In the genomic region with DNA sequence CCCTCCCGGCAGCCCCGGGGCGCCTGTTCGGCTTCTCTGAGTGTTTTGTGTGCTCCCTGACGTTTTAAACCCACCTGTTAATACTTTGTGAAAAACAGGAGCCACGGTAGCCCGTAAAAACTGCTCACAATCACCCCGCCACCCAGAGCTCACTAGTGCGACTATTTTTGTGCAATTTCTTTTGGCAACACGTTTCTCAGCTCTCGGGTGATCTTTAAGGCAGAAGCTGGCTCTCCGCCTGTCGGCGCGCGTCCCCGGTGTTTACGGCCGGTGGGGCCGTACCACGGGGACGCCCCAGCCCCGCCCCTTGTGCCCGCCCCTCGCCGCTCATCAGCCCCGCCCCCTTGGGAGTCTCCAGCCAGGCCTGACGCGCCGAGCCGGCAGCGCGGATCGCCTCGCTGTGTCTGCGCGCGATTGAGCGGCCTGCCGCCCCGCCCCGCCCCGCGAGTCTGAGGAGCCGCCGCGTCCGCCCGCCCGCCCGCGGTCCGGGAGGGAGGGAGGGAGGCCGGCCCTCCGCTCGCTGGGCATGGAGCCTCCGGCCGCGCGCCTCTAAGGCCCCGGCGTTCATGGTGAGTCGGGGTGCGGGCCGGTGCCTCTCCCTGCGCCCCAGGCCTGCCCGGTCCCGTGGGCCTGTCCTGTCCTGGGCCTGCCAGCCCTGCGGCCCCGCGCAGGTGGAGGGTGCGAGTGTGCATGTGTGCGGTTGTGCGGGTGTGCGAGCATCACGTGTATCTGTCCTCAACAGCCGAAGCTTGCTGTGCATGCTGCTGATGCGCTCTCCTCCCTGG, we compare ENCODE assay signal across 8 cellular contexts. TPM values are rescaled to one million over a fixed set of nuclear protein-coding genes. Genes with fewer than 3 reads are reported as not detected.
DNase-seq lines count a peak whose midpoint lies in the region; ATAC-seq and TF ChIP-seq lines count a peak whose summit lies in the region.

No MANE protein-coding gene starts in this region.

- CTCF ChIA-PET in CD4-positive, alpha-beta T cell (lab: Charles Lee): interaction anchor here (0.6 to 3.3 kb wide), 13 partner anchors 12 to 84 kb away, joined by 3 to 24 read pairs (median 4); a partner anchor contains a TSS
- CTCF ChIA-PET in activated CD4-positive, alpha-beta memory T cell treated with anti-CD3 and anti-CD28 coated beads for 36 hours (lab: Charles Lee): interaction anchor here (0.8 to 2.7 kb wide), 9 partner anchors 9 to 84 kb away, joined by 3 to 15 read pairs (median 5); a partner anchor contains a TSS

- no peaks in the 10 kb centered on the region for H3K27me3 Mint-ChIP-seq in CD4-positive, alpha-beta T cell
- H3K27me3 Mint-ChIP-seq in activated CD4-positive, alpha-beta memory T cell treated with anti-CD3 and anti-CD28 coated beads for 36 hours: no peaks in the 10 kb centered on the region

- peaks cover 8% of the 10 kb centered on the region for H3K36me3 ChIP-seq in lower lobe of right lung

- peak overlapping the region; percentile 97 for H3K4me3 Mint-ChIP-seq in CD4-positive, alpha-beta T cell
- peak overlapping the region; percentile 97 for H3K4me3 Mint-ChIP-seq in activated CD4-positive, alpha-beta memory T cell treated with anti-CD3 and anti-CD28 coated beads for 36 hours

- H3K27ac Mint-ChIP-seq in CD4-positive, alpha-beta T cell: peak overlapping the region; percentile 95
- H3K27ac Mint-ChIP-seq in activated CD4-positive, alpha-beta memory T cell treated with anti-CD3 and anti-CD28 coated beads for 36 hours: peak overlapping the region; percentile 92

- ATAC-seq in CD4-positive, alpha-beta T cell (ENCODE audit: poor library complexity): peak; percentile 90
- peak; percentile 68 for ATAC-seq in GM19395 (IDR thresholded peaks at IDR 0.05; ENCODE audit: unreplicated experiment)
- ATAC-seq in HG03558 (IDR thresholded peaks at IDR 0.05; ENCODE audit: extremely low read depth, unreplicated experiment): peak; percentile 52
- ATAC-seq in lower lobe of right lung: peak; percentile 97 to 98

- POLR2A ChIA-PET in CD4-positive, alpha-beta T cell (lab: Charles Lee): interaction anchor here (0.8 to 2.5 kb wide), 24 partner anchors 12 to 413 kb away, joined by 3 to 78 read pairs (median 6); a partner anchor contains a TSS
- POLR2A ChIA-PET in activated CD4-positive, alpha-beta memory T cell treated with anti-CD3 and anti-CD28 coated beads for 36 hours (lab: Charles Lee): interaction anchor here (1.1 to 1.9 kb wide), 7 partner anchors 13 to 313 kb away, joined by 3 to 19 read pairs (median 6); a partner anchor contains a TSS

- no peaks in the 10 kb centered on the region for H3K9me3 Mint-ChIP-seq in CD4-positive, alpha-beta T cell
- H3K9me3 Mint-ChIP-seq in activated CD4-positive, alpha-beta memory T cell treated with anti-CD3 and anti-CD28 coated beads for 36 hours: no peaks in the 10 kb centered on the region

- H3K27me3 ChIP-seq in CD4-positive, alpha-beta T cell (ENCODE audit: control insufficient read depth, insufficient read depth, low read length): no peaks in the 10 kb centered on the region
- H3K27me3 ChIP-seq in dorsolateral prefrontal cortex (no peaks in the 10 kb centered on the region), lower lobe of right lung (ENCODE audit: low read depth) (no peaks in the 10 kb centered on the region)

- H3K27ac ChIP-seq in CD4-positive, alpha-beta T cell (ENCODE audit: low read depth, low read length): peak overlapping the region; percentile 93
- H3K27ac ChIP-seq in dorsolateral prefrontal cortex (peak overlapping the region; percentile 59 to 99 (median 96)), lower lobe of right lung (peak overlapping the region; percentile 86)

- H3K4me1 ChIP-seq in lower lobe of right lung: peaks cover 71% of the 10 kb centered on the region

- H3K36me3 Mint-ChIP-seq in CD4-positive, alpha-beta T cell (ENCODE audit: low read depth): peaks cover 24% of the 10 kb centered on the region
- H3K36me3 Mint-ChIP-seq in activated CD4-positive, alpha-beta memory T cell treated with anti-CD3 and anti-CD28 coated beads for 36 hours: no peaks in the 10 kb centered on the region

- intact Hi-C loops in CD4-positive, alpha-beta T cell (cut with DNase I, micrococcal nuclease): loop anchor here (1.0 to 5.0 kb wide), 6 partner anchors 70 to 346 kb away; a partner anchor contains a TSS
- intact Hi-C loops in activated CD4-positive, alpha-beta memory T cell treated with anti-CD3 and anti-CD28 coated beads for 36 hours (cut with micrococcal nuclease): loop anchor here (1.0 to 5.0 kb wide), 8 partner anchors 13 to 346 kb away; a partner anchor contains a TSS
- intact Hi-C loops in dorsolateral prefrontal cortex (cut with DNase I): loop anchor here (1.0 to 10.0 kb wide), 8 partner anchors 56 to 275 kb away; a partner anchor contains a TSS
- intact Hi-C loops in lower lobe of right lung (cut with DNase I): no loop called here

- peak; percentile 88 to 93 (median 92) for DNase-seq in CD4-positive, alpha-beta T cell
- DNase-seq in NCI-H774 (lab: John Stamatoyannopoulos, UW): peak; percentile 92
- DNase-seq in activated CD4-positive, alpha-beta memory T cell treated with anti-CD3 and anti-CD28 coated beads for 36 hours: peak; percentile 96
- peak; percentile 91 to 98 (median 95) for DNase-seq in dorsolateral prefrontal cortex
- DNase-seq in lower lobe of right lung: peak; percentile 96
- peak; percentile 89 to 92 for DNase-seq in stimulated activated CD4-positive, alpha-beta T cell treated with anti-CD3 and anti-CD28 coated beads, Interleukin-4, amount 100 ng/mL, for 48 hours (ENCODE audit: low read depth in 2 of 2)

- peak overlapping the region; percentile 59 to 98 (median 91) for H3K4me3 ChIP-seq in dorsolateral prefrontal cortex
- H3K4me3 ChIP-seq in lower lobe of right lung: peak overlapping the region; percentile 91

- H3K9me3 ChIP-seq in CD4-positive, alpha-beta T cell (ENCODE audit: control insufficient read depth, low read length): no peaks in the 10 kb centered on the region
- H3K9me3 ChIP-seq in lower lobe of right lung: no peaks in the 10 kb centered on the region

- peaks cover 67% of the 10 kb centered on the region for H3K4me1 Mint-ChIP-seq in CD4-positive, alpha-beta T cell (ENCODE audit: low read depth)
- H3K4me1 Mint-ChIP-seq in activated CD4-positive, alpha-beta memory T cell treated with anti-CD3 and anti-CD28 coated beads for 36 hours (ENCODE audit: low read depth): peaks cover 76% of the 10 kb centered on the region

- TF ChIP-seq CTCF in CD4-positive, alpha-beta T cell (IDR thresholded peaks at IDR 0.05): no peak
- peak in 26 of 56 donors; percentile 7 to 56 (median 32) for TF ChIP-seq CTCF in dorsolateral prefrontal cortex (IDR thresholded peaks at IDR 0.05 in 54 of 56, conservative IDR thresholded peaks at IDR 0.05 in 2 of 56; ENCODE audit: low read depth in 1 of 56, partially characterized antibody in 56 of 56)
- TF ChIP-seq CTCF in lower lobe of right lung (IDR thresholded peaks at IDR 0.05): no peak

RNA-seq across cellular contexts. Expression of a gene that starts 56.2 kb away (rescaled TPM):
- total RNA-seq in CD4-positive, alpha-beta T cell: 10 to 100 TPM; 41.5 to 44.6 TPM
- total RNA-seq in activated CD4-positive, alpha-beta memory T cell treated with anti-CD3 and anti-CD28 coated beads for 36 hours: 10 to 100 TPM; 10.8 to 11.5 TPM
- 10 to 100 TPM; 19.6 to 36.0 (median 26.7) TPM for total RNA-seq in dorsolateral prefrontal cortex
- total RNA-seq in lower lobe of right lung: 20.2 TPM

Comparison
In these comparisons a context has a peak if more than half of its experiments do, and no peak if none do; other contexts are left out.
1. Peak in every context shown above with its lines: DNase-seq, ATAC-seq, H3K4me3 ChIP-seq and H3K27ac ChIP-seq.